Comparison of ENCODE assay signal across 11 cellular contexts in the genomic region with DNA sequence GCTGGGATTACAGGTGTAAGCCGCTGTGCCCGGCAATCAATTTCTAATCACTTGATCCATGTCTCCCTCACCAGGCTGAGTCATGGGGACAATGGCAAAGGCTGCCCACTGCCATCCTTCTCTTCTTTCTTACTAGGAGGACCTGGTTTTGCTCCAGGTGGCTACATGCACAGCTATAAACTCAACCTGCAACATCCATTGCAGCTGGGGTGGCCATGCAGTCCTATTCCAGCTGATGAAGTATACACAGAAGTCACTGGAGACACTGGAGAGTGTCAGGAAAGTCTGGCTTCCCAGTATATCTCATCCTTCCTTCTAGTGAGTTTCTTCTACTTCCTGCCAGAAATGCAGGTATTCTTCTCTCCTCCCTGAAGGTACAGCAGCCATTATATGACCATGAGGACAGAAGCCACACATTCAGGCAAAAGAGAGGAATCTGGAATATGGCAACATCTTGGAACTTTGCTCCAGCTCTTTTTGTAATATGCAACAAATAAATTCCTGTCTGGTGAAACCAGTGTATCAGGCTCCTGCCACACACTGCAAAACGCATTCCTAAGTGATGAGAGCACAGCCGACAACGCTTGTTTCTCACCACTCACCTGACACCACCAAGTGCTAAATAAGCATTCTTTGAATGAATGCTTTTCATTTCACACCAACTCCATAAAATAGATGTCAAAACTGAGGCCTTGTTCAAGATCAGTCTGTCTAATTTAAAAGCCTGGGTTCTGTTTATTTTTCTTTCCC. TPM values are rescaled to one million over a fixed set of nuclear protein-coding genes. Genes with fewer than 3 reads are reported as not detected.
DNase-seq lines count a peak whose midpoint lies in the region; ATAC-seq, FAIRE-seq and TF ChIP-seq lines count a peak whose summit lies in the region.
"Had no signal": no experiment of that assay in that cellular context is flagged by ENCODE, and none has a peak within 500 bp of the region (broad histone marks: within the 10 kb centered on the region; RNA-seq: fewer than 3 reads in every experiment).

No MANE protein-coding gene starts in this region.

- no peak overlapping the region for H3K4ac ChIP-seq in mesenchymal stem cell (ENCODE audit: low read depth in 1 of 2, low read length in 2 of 2)

- peak overlapping the region; percentile 98 for H2AK5ac ChIP-seq in mesenchymal stem cell (ENCODE audit: low read length, severe bottlenecking)

- H3K79me1 ChIP-seq in mesenchymal stem cell (replicated peaks; ENCODE audit: low read length, poor library complexity, severe bottlenecking), result peaks cover 1% of the 10 kb centered on the region

- DNase-seq in AG09309 (ENCODE audit: low read depth) (peak; percentile 50), LHCN-M2 (ENCODE audit: low read depth) (peak; percentile 64), endothelial cell of umbilical vein (ENCODE audit: low read depth, low spot score) (peak; percentile 49), mesenchymal stem cell (peak; percentile 57), DMS153 (lab: John Stamatoyannopoulos, UW) (no peak)
- DNase-seq in T-helper 2 cell treated with Interferon-gamma antibody and Interleukin-4, amounts not matched to agents 5 μg/mL and 100 μg/mL, for 36 hours (ENCODE audit: low spot score), result no peak
- DNase-seq: activated CD8-positive, alpha-beta memory T cell treated with anti-CD3 and anti-CD28 coated beads, Interleukin-2, amount 50 U/mL, for 4 hours; DMS79 treated with DMSO at 0.1 percent for 48 hours; NCI-H2227 treated with DMSO at 0.1 percent for 48 hours had no signal

- no peak overlapping the region for H3K4me3 Mint-ChIP-seq in T-helper 2 cell treated with Interferon-gamma antibody and Interleukin-4, amounts not matched to agents 5 μg/mL and 100 μg/mL, for 36 hours

- 46% methylated on average over 5 of the region's 5 CpGs for WGBS in mesenchymal stem cell

- H3K4me1 ChIP-seq in endothelial cell of umbilical vein (ENCODE audit: control insufficient read depth, extremely low read depth, insufficient read depth, low read length) (peaks cover 3% of the 10 kb centered on the region), mesenchymal stem cell (ENCODE audit: control insufficient read depth, insufficient read depth, low read depth, low read length) (peaks cover 43% of the 10 kb centered on the region)

- no peak overlapping the region for H3K4me2 ChIP-seq in endothelial cell of umbilical vein (ENCODE audit: insufficient read depth, low read length)
- H3K4me2 ChIP-seq in mesenchymal stem cell (ENCODE audit: low read length, poor library complexity, severe bottlenecking), result no peak overlapping the region

- H3K18ac ChIP-seq in mesenchymal stem cell (ENCODE audit: low read depth in 1 of 2, low read length in 2 of 2), result peak overlapping the region in 1 of 2 experiments; percentile 37

- no peaks in the 10 kb centered on the region for H3K79me2 ChIP-seq in endothelial cell of umbilical vein (ENCODE audit: control insufficient read depth, insufficient read depth, low read length)

- H3K27me3 Mint-ChIP-seq in T-helper 2 cell treated with Interferon-gamma antibody and Interleukin-4, amounts not matched to agents 5 μg/mL and 100 μg/mL, for 36 hours (ENCODE audit: low read depth), result peaks cover 2% of the 10 kb centered on the region

- no peak for TF ChIP-seq POLR2A in endothelial cell of umbilical vein (IDR thresholded peaks at IDR 0.05; ENCODE audit: low read depth, low read length)

- H3K36me3 Mint-ChIP-seq in T-helper 2 cell treated with Interferon-gamma antibody and Interleukin-4, amounts not matched to agents 5 μg/mL and 100 μg/mL, for 36 hours (ENCODE audit: low read depth), result no peaks in the 10 kb centered on the region

- H3K14ac ChIP-seq in mesenchymal stem cell (ENCODE audit: low read length in 2 of 2), result no peak overlapping the region

- H2AFZ ChIP-seq in endothelial cell of umbilical vein (ENCODE audit: low read depth, low read length) (no peak overlapping the region), mesenchymal stem cell (ENCODE audit: low read depth, low read length) (no peak overlapping the region)

- ATAC-seq in HG02678 (IDR thresholded peaks at IDR 0.05; ENCODE audit: unreplicated experiment) (no peak), GM19324 (IDR thresholded peaks at IDR 0.05; ENCODE audit: low FRiP score, unreplicated experiment) (no peak)

- no peaks in the 10 kb centered on the region for H3K9me1 ChIP-seq in endothelial cell of umbilical vein (replicated peaks; ENCODE audit: control insufficient read depth, extremely low read depth, insufficient read depth, low read length)

- H3K4me1 Mint-ChIP-seq in T-helper 2 cell treated with Interferon-gamma antibody and Interleukin-4, amounts not matched to agents 5 μg/mL and 100 μg/mL, for 36 hours (ENCODE audit: low read depth), result no peaks in the 10 kb centered on the region

- no peak overlapping the region for H2BK12ac ChIP-seq in mesenchymal stem cell (ENCODE audit: low read length in 2 of 2)

- intact Hi-C loops in endothelial cell of umbilical vein (cut with micrococcal nuclease), result no loop called here

- no TSS peak for BruUV-seq in endothelial cell of umbilical vein (replicated peaks; lab: Mats Ljungman, UMichigan)

- peak overlapping the region; percentile 87 for H2BK5ac ChIP-seq in mesenchymal stem cell (ENCODE audit: low read depth, low read length, poor library complexity, severe bottlenecking)

- H3K27ac Mint-ChIP-seq in T-helper 2 cell treated with Interferon-gamma antibody and Interleukin-4, amounts not matched to agents 5 μg/mL and 100 μg/mL, for 36 hours, result no peak overlapping the region

- POLR2A ChIA-PET in endothelial cell of umbilical vein (lab: Charles Lee), result no interaction called here

- H4K91ac ChIP-seq in mesenchymal stem cell (ENCODE audit: low read length), result no peak overlapping the region

- H3K4me3 ChIP-seq in AG09309 (ENCODE audit: control insufficient read depth, low read depth, low read length), result no peak overlapping the region
- no peak overlapping the region for H3K4me3 ChIP-seq in endothelial cell of umbilical vein (replicated peaks in 1 of 3; ENCODE audit: insufficient read depth in 1 of 3, low read depth in 1 of 3, low read length in 3 of 3)
- H3K4me3 ChIP-seq in mesenchymal stem cell (ENCODE audit: insufficient read depth in 1 of 2, low read depth in 1 of 2, low read length in 2 of 2), result no peak overlapping the region

- no peaks in the 10 kb centered on the region for H3K9me3 Mint-ChIP-seq in T-helper 2 cell treated with Interferon-gamma antibody and Interleukin-4, amounts not matched to agents 5 μg/mL and 100 μg/mL, for 36 hours

- TF ChIP-seq CTCF in AG09309 (IDR thresholded peaks at IDR 0.05; ENCODE audit: control insufficient read depth, insufficient read depth, low read depth, low read length, missing control alignments) (no peak), endothelial cell of umbilical vein (IDR thresholded peaks at IDR 0.05; ENCODE audit: extremely low read depth in 1 of 2, insufficient read depth in 1 of 2, low read depth in 1 of 2, low read length in 2 of 2) (no peak)

- H3K36me3 ChIP-seq in endothelial cell of umbilical vein (ENCODE audit: control insufficient read depth in 2 of 2, extremely low read depth in 1 of 2, insufficient read depth in 2 of 2, low read length in 2 of 2) (no peaks in the 10 kb centered on the region), mesenchymal stem cell (ENCODE audit: control insufficient read depth in 1 of 2, insufficient read depth in 2 of 2, low read depth in 1 of 2, low read length in 2 of 2) (no peaks in the 10 kb centered on the region)

- H3K27ac ChIP-seq in endothelial cell of umbilical vein (ENCODE audit: insufficient read depth, low read depth, low read length) (no peak overlapping the region), mesenchymal stem cell (ENCODE audit: low read length, poor library complexity, severe bottlenecking) (peak overlapping the region; percentile 96)

- CTCF ChIA-PET in endothelial cell of umbilical vein (lab: Charles Lee), result no interaction called here

- H3K27me3 ChIP-seq in endothelial cell of umbilical vein (ENCODE audit: control insufficient read depth in 2 of 2, insufficient read depth in 2 of 2, low read length in 2 of 2) (peaks cover 0 to 3% of the 10 kb centered on the region in 2 experiments), mesenchymal stem cell (ENCODE audit: control insufficient read depth in 1 of 2, insufficient read depth in 1 of 2, low read length in 2 of 2) (peaks cover 0 to 62% of the 10 kb centered on the region in 2 experiments)

- H4K20me1 ChIP-seq in endothelial cell of umbilical vein (replicated peaks; ENCODE audit: control insufficient read depth, extremely low read depth, insufficient read depth, low read length), result no peaks in the 10 kb centered on the region

- no peak overlapping the region for H4K8ac ChIP-seq in mesenchymal stem cell (ENCODE audit: low read length)

- H3K9me3 ChIP-seq in endothelial cell of umbilical vein (replicated peaks; ENCODE audit: control insufficient read depth, insufficient read depth, low read length), result no peaks in the 10 kb centered on the region
- H3K9me3 ChIP-seq in mesenchymal stem cell (ENCODE audit: control insufficient read depth, low read length), result no peaks in the 10 kb centered on the region

- H3K9ac ChIP-seq in endothelial cell of umbilical vein (replicated peaks; ENCODE audit: extremely low read depth, insufficient read depth, low read length), result no peak overlapping the region
- H3K9ac ChIP-seq in mesenchymal stem cell (ENCODE audit: low read length), result peak overlapping the region; percentile 32

- no peak overlapping the region for H2BK120ac ChIP-seq in mesenchymal stem cell (ENCODE audit: low read depth, low read length)

- H2BK15ac ChIP-seq in mesenchymal stem cell (ENCODE audit: low read depth, poor library complexity, severe bottlenecking), result no peak overlapping the region

- no peak overlapping the region for H3K23ac ChIP-seq in mesenchymal stem cell (ENCODE audit: low read length in 2 of 2)

- FAIRE-seq in endothelial cell of umbilical vein (lab: Jason Lieb, UNC), result no peak

- dilution Hi-C loops in endothelial cell of umbilical vein (cut with MboI; ENCODE audit: extremely low pct_ligation_motif_present, low sequenced_read_pairs), result no loop called here

RNA-seq across cellular contexts. Expression of gene SCTR, which starts 32.3 kb away (rescaled TPM):
- total RNA-seq in LHCN-M2 (2014; rRNA removed) (not detected in 2 replicates), endothelial cell of umbilical vein (not detected in 2 replicates)
- not detected for polyA plus RNA-seq in LHCN-M2 (2012)
- not detected in 2 replicates for polyA plus RNA-seq in endothelial cell of umbilical vein
- not detected in 2 replicates for polyA plus RNA-seq in endothelial cell of umbilical vein (2011; cell fraction: cytosol; rRNA removed)
- not detected in 2 replicates for polyA plus RNA-seq in endothelial cell of umbilical vein (2011; cell fraction: nucleus; rRNA removed)
- polyA plus RNA-seq in endothelial cell of umbilical vein (2012), result not detected in 2 replicates
- polyA minus RNA-seq in endothelial cell of umbilical vein, result not detected in 2 replicates
- polyA minus RNA-seq in endothelial cell of umbilical vein (2011; cell fraction: cytosol; rRNA and poly(A)+ RNA removed), result not detected
- polyA minus RNA-seq in endothelial cell of umbilical vein (2011; cell fraction: nucleus; rRNA and poly(A)+ RNA removed), result not detected in 2 replicates
- not detected for polyA plus RNA-seq in mesenchymal stem cell (2013, experiment 1 of 2)
- not detected for polyA plus RNA-seq in mesenchymal stem cell (2013, experiment 2 of 2)

RNA-seq across cellular contexts. Expression of gene CFAP221, which starts 52.3 kb away (rescaled TPM):
- total RNA-seq in LHCN-M2 (2014; rRNA removed), result not detected in 2 replicates
- polyA plus RNA-seq in LHCN-M2 (2012), result not detected
- total RNA-seq in endothelial cell of umbilical vein, result not detected in 2 replicates
- 0.05 and 0.06 TPM in 2 replicates for polyA plus RNA-seq in endothelial cell of umbilical vein
- polyA plus RNA-seq in endothelial cell of umbilical vein (2011; cell fraction: cytosol; rRNA removed), result 0.01 and 0.03 TPM in 2 replicates
- polyA plus RNA-seq in endothelial cell of umbilical vein (2011; cell fraction: nucleus; rRNA removed), result 0.18 TPM in 1 of 2 replicates, not detected in the other
- polyA plus RNA-seq in endothelial cell of umbilical vein (2012), result 0.25 TPM in 1 of 2 replicates, not detected in the other
- 0.11 TPM in 1 of 2 replicates, not detected in the other for polyA minus RNA-seq in endothelial cell of umbilical vein
- not detected for polyA minus RNA-seq in endothelial cell of umbilical vein (2011; cell fraction: cytosol; rRNA and poly(A)+ RNA removed)
- polyA minus RNA-seq in endothelial cell of umbilical vein (2011; cell fraction: nucleus; rRNA and poly(A)+ RNA removed), result not detected in 2 replicates
- 0.03 TPM for polyA plus RNA-seq in mesenchymal stem cell (2013, experiment 1 of 2)
- polyA plus RNA-seq in mesenchymal stem cell (2013, experiment 2 of 2), result 0.07 TPM

Comparison
In these comparisons a context has a peak if more than half of its experiments do, and no peak if none do; other contexts are left out.
1. DNase-seq: peak in AG09309 (single experiment), LHCN-M2 (single experiment), endothelial cell of umbilical vein (single experiment) and mesenchymal stem cell (single experiment); none in DMS153 (single experiment) and T-helper 2 cell treated with Interferon-gamma antibody and Interleukin-4, amounts not matched to agents 5 μg/mL and 100 μg/mL, for 36 hours (single experiment).